ENCODE assay signal across 27 cellular contexts in genomic region chr17:13500947-13501346, GRCh38.
"Had no signal": no experiment of that assay in that cellular context is flagged by ENCODE, and none has a peak within 500 bp of the region (broad histone marks: within the 10 kb centered on the region; RNA-seq: fewer than 3 reads in every experiment).

No MANE protein-coding gene starts in this region.

- DNase-seq: stimulated activated CD4-positive, alpha-beta T cell treated with anti-CD3 and anti-CD28 coated beads, Interleukin-2, amount 100 ng/mL, for 48 hours; stimulated activated CD4-positive, alpha-beta T cell treated with anti-CD3 and anti-CD28 coated beads, Interleukin-4, amount 100 ng/mL, for 1 hour; stimulated activated CD4-positive, alpha-beta T cell treated with anti-CD3 and anti-CD28 coated beads, Interleukin-4, amount 100 ng/mL, for 24 hours; stimulated activated CD4-positive, alpha-beta T cell treated with anti-CD3 and anti-CD28 coated beads, Interleukin-4, amount 100 ng/mL, for 4 hours; stimulated activated CD8-positive, alpha-beta memory T cell treated with anti-CD3 and anti-CD28 coated beads, Interleukin-4, amount 100 ng/mL, for 48 hours; stimulated activated naive B cell treated with anti-CD40 and anti-IgM and Interleukin-4, amounts not matched to agents 10 μg/mL and 1 μg/mL and 100 μg/mL, for 72 hours; stimulated activated naive CD4-positive, alpha-beta T cell; stimulated activated naive CD4-positive, alpha-beta T cell treated with Interleukin-2 at 50 U/mL for 16 hours; stimulated activated naive CD8-positive, alpha-beta T cell treated with anti-CD3 and anti-CD28 coated beads, Interleukin-15, amount 100 ng/mL, for 72 hours; stimulated activated naive CD8-positive, alpha-beta T cell treated with anti-CD3 and anti-CD28 coated beads, Interleukin-15, Interleukin-2, amounts not matched to agents 100 U/mL and 50 U/mL, for 24 hours; stomach; substantia nigra; testis; thyroid gland; tibial artery; transverse colon; trophoblast cell; upper lobe of left lung; upper lobe of right lung; uterus had no signal

- H3K27ac ChIP-seq: stomach, suprapubic skin, testis, thoracic aorta, thyroid gland, tibial artery, tibial nerve, transverse colon, upper lobe of left lung, upper lobe of right lung, uterus, vagina had no signal

- H3K4me1 ChIP-seq: stomach, suprapubic skin, testis, thyroid gland, tibial artery, tibial nerve, transverse colon, upper lobe of left lung, upper lobe of right lung, uterus, vagina had no signal

- H3K27me3 ChIP-seq: stomach, suprapubic skin, testis, thyroid gland, tibial artery, tibial nerve, transverse colon, upper lobe of left lung, upper lobe of right lung, uterus, vagina had no signal

- H3K4me3 ChIP-seq: stomach, suprapubic skin, testis, thoracic aorta, thyroid gland, tibial artery, tibial nerve, transverse colon, upper lobe of left lung, upper lobe of right lung, uterus, vagina had no signal

- FAIRE-seq: urothelium cell line had no signal

- H3K36me3 ChIP-seq: stomach, suprapubic skin, thoracic aorta, thyroid gland, tibial artery, tibial nerve, transverse colon, upper lobe of left lung, upper lobe of right lung, uterus, vagina had no signal

- ATAC-seq: stimulated activated effector memory CD8-positive, alpha-beta T cell treated with anti-CD3 and anti-CD28 coated beads, Interleukin-12 subunit alpha, Interleukin-12 subunit beta, amount 100 ng/mL, for 72 hours; stimulated activated memory B cell treated with anti-CD40 and anti-IgM and Interleukin-4, amounts not matched to agents 10 μg/mL and 1 μg/mL and 100 μg/mL, for 72 hours; stimulated activated naive B cell treated with anti-CD40 and anti-IgM and Interleukin-4, amounts not matched to agents 10 μg/mL and 1 μg/mL and 100 μg/mL, for 72 hours; stimulated activated naive CD8-positive, alpha-beta T cell treated with anti-CD3 and anti-CD28 coated beads, Interleukin-15, amount 100 ng/mL, for 72 hours; stimulated activated naive CD8-positive, alpha-beta T cell treated with anti-CD3 and anti-CD28 coated beads, Interleukin-15, Interleukin-2, amounts not matched to agents 100 U/mL and 50 U/mL, for 24 hours; upper lobe of right lung had no signal

- H3K9me3 ChIP-seq: stomach, suprapubic skin, testis, thoracic aorta, thyroid gland, tibial artery, tibial nerve, transverse colon, upper lobe of left lung, upper lobe of right lung, uterus, vagina had no signal
